In the genomic region with DNA sequence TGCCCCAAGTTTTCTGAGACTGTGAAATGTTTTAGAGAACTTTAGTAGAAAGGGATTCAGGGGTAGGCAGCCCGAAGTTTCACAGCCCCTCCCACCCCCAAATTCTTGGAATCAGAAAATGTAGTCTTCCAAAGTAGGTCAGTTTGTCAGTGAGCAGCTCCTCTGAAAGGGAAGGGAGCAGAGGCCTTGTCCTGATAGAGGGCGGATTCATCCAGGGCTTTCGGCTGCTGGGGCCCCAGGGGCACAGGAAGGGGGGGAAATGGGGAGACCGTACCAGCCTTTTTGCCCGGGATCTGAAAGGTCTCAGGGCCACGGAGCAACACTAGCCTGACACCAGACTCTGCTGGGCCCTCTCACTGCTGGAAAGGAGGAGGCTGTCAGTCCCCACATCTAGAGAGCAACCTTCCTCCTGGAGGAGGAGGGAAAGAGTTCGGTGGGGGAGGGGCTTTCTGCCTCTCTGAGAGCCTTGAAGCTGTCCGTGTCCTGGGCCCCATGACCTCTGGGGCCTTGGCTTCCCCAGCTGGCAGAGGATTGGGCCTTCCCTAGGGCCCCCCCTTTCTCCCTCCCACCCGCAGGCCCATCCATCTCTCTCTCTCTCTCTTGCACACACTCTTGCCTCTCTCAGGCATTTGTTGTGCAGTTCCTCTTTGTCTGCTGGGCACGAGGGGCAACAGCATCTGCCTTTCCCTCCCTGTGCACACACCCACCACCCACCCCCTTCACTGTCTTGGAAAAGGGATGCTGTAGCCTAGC, we compare ENCODE assay signal across 1 cellular context.
TF ChIP-seq lines count a peak whose summit lies in the region.

IKZF4 (plus strand) TSS at position 607 of the 753 bp plus-strand sequence. CDS start 451 bp downstream, outside the sequence.

TF ChIP-seq in K562, 482 proteins besides CTCF, POLR2A, EP300 and RAD21 (continued from another document and continues in another):
- TF ChIP-seq, protein P1, sequence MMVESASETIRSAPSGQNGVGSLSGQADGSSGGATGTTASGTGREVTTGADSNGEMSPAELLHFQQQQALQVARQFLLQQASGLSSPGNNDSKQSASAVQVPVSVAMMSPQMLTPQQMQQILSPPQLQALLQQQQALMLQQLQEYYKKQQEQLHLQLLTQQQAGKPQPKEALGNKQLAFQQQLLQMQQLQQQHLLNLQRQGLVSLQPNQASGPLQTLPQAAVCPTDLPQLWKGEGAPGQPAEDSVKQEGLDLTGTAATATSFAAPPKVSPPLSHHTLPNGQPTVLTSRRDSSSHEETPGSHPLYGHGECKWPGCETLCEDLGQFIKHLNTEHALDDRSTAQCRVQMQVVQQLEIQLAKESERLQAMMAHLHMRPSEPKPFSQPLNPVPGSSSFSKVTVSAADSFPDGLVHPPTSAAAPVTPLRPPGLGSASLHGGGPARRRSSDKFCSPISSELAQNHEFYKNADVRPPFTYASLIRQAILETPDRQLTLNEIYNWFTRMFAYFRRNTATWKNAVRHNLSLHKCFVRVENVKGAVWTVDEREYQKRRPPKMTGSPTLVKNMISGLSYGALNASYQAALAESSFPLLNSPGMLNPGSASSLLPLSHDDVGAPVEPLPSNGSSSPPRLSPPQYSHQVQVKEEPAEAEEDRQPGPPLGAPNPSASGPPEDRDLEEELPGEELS (CRISPR knock-in tag; IDR thresholded peaks at IDR 0.05; ENCODE audit: borderline replicate concordance) = no peak
- TF ChIP-seq NELFE (IDR thresholded peaks at IDR 0.05; ENCODE audit: insufficient read depth, insufficient read length) (no peak), GATAD2A (IDR thresholded peaks at IDR 0.05) (no peak), ZNF280A (IDR thresholded peaks at IDR 0.05; ENCODE audit: low read depth, partially characterized antibody) (no peak), ZMIZ1 (IDR thresholded peaks at IDR 0.05; ENCODE audit: low read depth in 2 of 2, low read length in 2 of 2) (no peak), CCNT2 (IDR thresholded peaks at IDR 0.05; ENCODE audit: borderline replicate concordance, extremely low read depth, insufficient read length, low read depth, low read length) (peak; percentile 37), ZNF311 (CRISPR knock-in tag; IDR thresholded peaks at IDR 0.05) (no peak), TAF9B (IDR thresholded peaks at IDR 0.05; ENCODE audit: partially characterized antibody) (peak; percentile 48), VEZF1 (CRISPR knock-in tag; IDR thresholded peaks at IDR 0.05) (peak; percentile 98), ZNF445 (CRISPR knock-in tag; IDR thresholded peaks at IDR 0.05; ENCODE audit: low read depth) (no peak), ZNF668 (CRISPR knock-in tag; IDR thresholded peaks at IDR 0.05) (no peak), ELF2 (CRISPR knock-in tag; IDR thresholded peaks at IDR 0.05) (peak; percentile 51; the same call in 1 of the 2 replicates), ZC3H11A (IDR thresholded peaks at IDR 0.05; ENCODE audit: low read depth, low read length) (no peak), POLR2G (IDR thresholded peaks at IDR 0.05; ENCODE audit: low read depth, low read length) (peak; percentile 10; the same call in 1 of the 2 replicates), RFX5 (IDR thresholded peaks at IDR 0.05; ENCODE audit: low read depth, low read length) (no peak), MEF2D (tag; conservative IDR thresholded peaks at IDR 0.05; ENCODE audit: low read depth) (peak; percentile 51; the same call in 1 of the 2 replicates), CHD4 (IDR thresholded peaks at IDR 0.05; ENCODE audit: insufficient read depth, insufficient replicate concordance, low read depth, low read length, poor library complexity, severe bottlenecking) (no peak), MBD2 (IDR thresholded peaks at IDR 0.05; ENCODE audit: borderline replicate concordance, low read depth) (no peak), FOXJ3 (CRISPR knock-in tag; IDR thresholded peaks at IDR 0.05) (no peak), ZNF740 (CRISPR knock-in tag; IDR thresholded peaks at IDR 0.05) (no peak), ZNF740 (tag; IDR thresholded peaks at IDR 0.05) (peak in 1 of 2 experiments; percentile 78; a peak in 2 of 4 replicates), KDM4B (IDR thresholded peaks at IDR 0.05; ENCODE audit: borderline replicate concordance in 2 of 2, low read depth in 1 of 2) (peak in 1 of 2 experiments; percentile 89; a peak in 1 of 4 replicates), HOMEZ (CRISPR knock-in tag; IDR thresholded peaks at IDR 0.05) (no peak), ZBTB17 (CRISPR knock-in tag; IDR thresholded peaks at IDR 0.05) (0 out of 2 replicates have a peak, but pooled peaks have one; percentile 24), RBM17 (IDR thresholded peaks at IDR 0.05; ENCODE audit: borderline replicate concordance, low read depth, low read length) (no peak), SP1 (CRISPR knock-in tag; IDR thresholded peaks at IDR 0.05) (peak; percentile 33; the same call in 1 of the 2 replicates), SIN3A (IDR thresholded peaks at IDR 0.05; ENCODE audit: borderline replicate concordance in 2 of 2, control insufficient read depth in 1 of 2, low read depth in 2 of 2, low read length in 2 of 2) (peak; percentile 19 to 69; a peak in 1 of 4 replicates), RCOR1 (IDR thresholded peaks at IDR 0.05; ENCODE audit: borderline replicate concordance in 1 of 2, low read depth in 2 of 2, low read length in 2 of 2) (peak in 1 of 2 experiments; percentile 14; a peak in 1 of 4 replicates), ZNF589 (CRISPR knock-in tag; IDR thresholded peaks at IDR 0.05; ENCODE audit: low read depth) (0 out of 2 replicates have a peak, but pooled peaks have one; percentile 51), TAL1 (IDR thresholded peaks at IDR 0.05) (no peak), TSC22D4 (tag; IDR thresholded peaks at IDR 0.05) (no peak), FOXP1 (CRISPR knock-in tag; IDR thresholded peaks at IDR 0.05) (no peak), JUND (IDR thresholded peaks at IDR 0.05; ENCODE audit: borderline replicate concordance, low read depth, low read length) (no peak; the same call in 1 of the 2 replicates), JUND (tag; IDR thresholded peaks at IDR 0.05; ENCODE audit: borderline replicate concordance, low read depth, low read length) (peak; percentile 43; the same call in 2 of the 3 replicates), ZNF785 (CRISPR knock-in tag; IDR thresholded peaks at IDR 0.05) (no peak), SMARCA5 (IDR thresholded peaks at IDR 0.05) (no peak), ADNP (tag; IDR thresholded peaks at IDR 0.05) (no peak), ESRRA (IDR thresholded peaks at IDR 0.05; ENCODE audit: borderline replicate concordance, low read depth) (peak; percentile 82), BACH1 (tag; IDR thresholded peaks at IDR 0.05) (0 out of 2 replicates have a peak, but pooled peaks have one; percentile 59)
- TF ChIP-seq, protein P2, sequence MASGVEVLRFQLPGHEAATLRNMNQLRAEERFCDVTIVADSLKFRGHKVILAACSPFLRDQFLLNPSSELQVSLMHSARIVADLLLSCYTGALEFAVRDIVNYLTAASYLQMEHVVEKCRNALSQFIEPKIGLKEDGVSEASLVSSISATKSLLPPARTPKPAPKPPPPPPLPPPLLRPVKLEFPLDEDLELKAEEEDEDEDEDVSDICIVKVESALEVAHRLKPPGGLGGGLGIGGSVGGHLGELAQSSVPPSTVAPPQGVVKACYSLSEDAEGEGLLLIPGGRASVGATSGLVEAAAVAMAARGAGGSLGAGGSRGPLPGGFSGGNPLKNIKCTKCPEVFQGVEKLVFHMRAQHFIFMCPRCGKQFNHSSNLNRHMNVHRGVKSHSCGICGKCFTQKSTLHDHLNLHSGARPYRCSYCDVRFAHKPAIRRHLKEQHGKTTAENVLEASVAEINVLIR (CRISPR knock-in tag; IDR thresholded peaks at IDR 0.05) = no peak
- TF ChIP-seq, protein P3, sequence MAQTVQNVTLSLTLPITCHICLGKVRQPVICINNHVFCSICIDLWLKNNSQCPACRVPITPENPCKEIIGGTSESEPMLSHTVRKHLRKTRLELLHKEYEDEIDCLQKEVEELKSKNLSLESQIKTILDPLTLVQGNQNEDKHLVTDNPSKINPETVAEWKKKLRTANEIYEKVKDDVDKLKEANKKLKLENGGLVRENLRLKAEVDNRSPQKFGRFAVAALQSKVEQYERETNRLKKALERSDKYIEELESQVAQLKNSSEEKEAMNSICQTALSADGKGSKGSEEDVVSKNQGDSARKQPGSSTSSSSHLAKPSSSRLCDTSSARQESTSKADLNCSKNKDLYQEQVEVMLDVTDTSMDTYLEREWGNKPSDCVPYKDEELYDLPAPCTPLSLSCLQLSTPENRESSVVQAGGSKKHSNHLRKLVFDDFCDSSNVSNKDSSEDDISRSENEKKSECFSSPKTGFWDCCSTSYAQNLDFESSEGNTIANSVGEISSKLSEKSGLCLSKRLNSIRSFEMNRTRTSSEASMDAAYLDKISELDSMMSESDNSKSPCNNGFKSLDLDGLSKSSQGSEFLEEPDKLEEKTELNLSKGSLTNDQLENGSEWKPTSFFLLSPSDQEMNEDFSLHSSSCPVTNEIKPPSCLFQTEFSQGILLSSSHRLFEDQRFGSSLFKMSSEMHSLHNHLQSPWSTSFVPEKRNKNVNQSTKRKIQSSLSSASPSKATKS (CRISPR knock-in tag; IDR thresholded peaks at IDR 0.05) = no peak
- TF ChIP-seq, protein P4, sequence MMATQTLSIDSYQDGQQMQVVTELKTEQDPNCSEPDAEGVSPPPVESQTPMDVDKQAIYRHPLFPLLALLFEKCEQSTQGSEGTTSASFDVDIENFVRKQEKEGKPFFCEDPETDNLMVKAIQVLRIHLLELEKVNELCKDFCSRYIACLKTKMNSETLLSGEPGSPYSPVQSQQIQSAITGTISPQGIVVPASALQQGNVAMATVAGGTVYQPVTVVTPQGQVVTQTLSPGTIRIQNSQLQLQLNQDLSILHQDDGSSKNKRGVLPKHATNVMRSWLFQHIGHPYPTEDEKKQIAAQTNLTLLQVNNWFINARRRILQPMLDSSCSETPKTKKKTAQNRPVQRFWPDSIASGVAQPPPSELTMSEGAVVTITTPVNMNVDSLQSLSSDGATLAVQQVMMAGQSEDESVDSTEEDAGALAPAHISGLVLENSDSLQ (IDR thresholded peaks at IDR 0.05) = peak; percentile 79
- TF ChIP-seq, protein P5, sequence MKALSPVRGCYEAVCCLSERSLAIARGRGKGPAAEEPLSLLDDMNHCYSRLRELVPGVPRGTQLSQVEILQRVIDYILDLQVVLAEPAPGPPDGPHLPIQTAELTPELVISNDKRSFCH (CRISPR knock-in tag; IDR thresholded peaks at IDR 0.05) = no peak
- TF ChIP-seq, protein P5 (tag; IDR thresholded peaks at IDR 0.05) = no peak
